10 cellular contexts compared by ENCODE assay signal in the genomic region with DNA sequence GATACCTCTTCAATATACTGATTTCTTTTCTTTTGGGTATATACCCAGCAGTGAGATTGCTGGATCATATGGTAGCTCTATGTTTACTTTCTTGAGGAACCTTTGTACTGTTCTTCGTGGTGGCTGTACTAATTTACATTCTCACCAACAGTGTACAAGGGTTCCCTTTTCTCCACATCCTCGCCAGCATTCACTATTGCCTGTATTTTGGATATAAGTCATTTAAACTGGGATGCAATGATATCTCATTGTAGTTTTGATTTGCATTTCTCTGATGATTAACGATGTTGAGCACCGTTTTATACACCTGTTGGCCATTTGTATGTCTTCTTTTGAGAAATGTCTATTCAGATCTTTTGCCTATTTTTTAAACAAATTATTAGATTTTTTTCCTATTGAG. TPM values are rescaled to one million over a fixed set of nuclear protein-coding genes. Genes with fewer than 3 reads are reported as not detected.
"Had no signal": no experiment of that assay in that cellular context is flagged by ENCODE, and none has a peak within 500 bp of the region (broad histone marks: within the 10 kb centered on the region; RNA-seq: fewer than 3 reads in every experiment).

No MANE protein-coding gene starts in this region.

RNA-seq across cellular contexts. Expression of a gene that starts 30.4 kb away (rescaled TPM):
- total RNA-seq: dermis blood vessel endothelial cell, epithelial cell of proximal tubule, esophagus muscularis mucosa, esophagus squamous epithelium, glomerular endothelial cell had no signal
- polyA plus RNA-seq: endothelial cell of umbilical vein, esophagus, fibroblast of lung, foreskin keratinocyte, heart left ventricle had no signal
